Comparison of ENCODE assay signal across 20 cellular contexts in the genomic region with DNA sequence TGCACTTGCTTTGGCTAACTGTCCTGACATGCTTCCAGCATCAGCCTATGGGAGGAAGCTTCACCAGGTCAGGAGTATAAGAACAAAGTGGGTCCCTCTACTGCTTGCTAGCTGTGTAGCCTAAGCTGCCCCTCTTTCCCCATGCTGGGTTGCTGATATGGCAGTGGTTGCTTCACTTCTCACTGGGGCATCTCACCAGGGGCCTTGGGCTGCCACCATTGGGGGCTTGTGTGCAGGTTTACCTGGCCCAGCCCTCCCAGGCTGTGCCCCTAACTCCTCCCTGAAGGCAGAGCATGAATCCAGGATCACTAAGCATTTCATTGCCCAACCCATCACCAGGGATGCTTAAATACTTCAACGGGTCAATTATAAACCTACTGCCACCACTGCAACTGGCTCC.
"Had no signal": no experiment of that assay in that cellular context is flagged by ENCODE, and none has a peak within 500 bp of the region (broad histone marks: within the 10 kb centered on the region; RNA-seq: fewer than 3 reads in every experiment).

No MANE protein-coding gene starts in this region.

- H3K27me3 Mint-ChIP-seq: IgD-negative memory B cell had no signal

- H3K9me3 Mint-ChIP-seq: IgD-negative memory B cell had no signal

- H3K27ac ChIP-seq: KMS-11, RWPE1 had no signal

- ATAC-seq: K562 had no signal

- H3K4me3 Mint-ChIP-seq: IgD-negative memory B cell had no signal

- H3K36me3 Mint-ChIP-seq: IgD-negative memory B cell had no signal

- H3K4me1 Mint-ChIP-seq: IgD-negative memory B cell had no signal

- DNase-seq: Kasumi-1, MM.1S, NCI-H1092 treated with DMSO at 0.1 percent for 48 hours, NCI-H1436, NCI-H187, NCI-H2029, NCI-H2081 treated with DMSO at 0.1 percent for 48 hours, NCI-H2171, NCI-H226, NCI-H446, NCI-H510A, NCI-H524 treated with DMSO at 0.1 percent for 48 hours, NCI-H69, NCI-H774, SHP77, SK-N-SH had no signal

- H3K27ac Mint-ChIP-seq: IgD-negative memory B cell had no signal

- H3K4me3 ChIP-seq: K562 had no signal

- H3K9me3 ChIP-seq: SK-N-SH had no signal
